In the genomic region with DNA sequence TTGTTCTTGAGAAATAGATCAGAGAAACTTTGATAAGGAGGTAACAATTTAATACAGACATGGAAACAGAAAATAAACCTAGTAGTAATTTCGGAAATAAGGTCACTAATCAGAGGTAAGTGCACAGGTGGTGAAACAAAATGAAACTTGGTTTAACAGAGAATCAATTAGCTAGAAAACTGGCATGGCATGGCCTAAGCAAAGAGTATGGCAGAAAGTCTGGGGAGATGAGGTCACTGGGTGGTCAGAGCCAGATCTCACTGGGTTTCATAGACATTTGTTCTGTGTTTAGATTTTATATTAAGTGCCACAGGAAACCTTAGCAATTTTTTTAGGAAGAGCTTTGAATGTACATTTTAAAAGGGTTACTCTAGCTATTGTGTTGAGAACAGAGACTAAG, we compare ENCODE assay signal across 5 cellular contexts.
"Had no signal": no experiment of that assay in that cellular context is flagged by ENCODE, and none has a peak within 500 bp of the region (broad histone marks: within the 10 kb centered on the region; RNA-seq: fewer than 3 reads in every experiment).

No MANE protein-coding gene starts in this region.

- H3K27ac Mint-ChIP-seq: GM23338, H9 had no signal

- DNase-seq: H9, HCEC 1CT, IMR-90 had no signal

- H3K9me3 Mint-ChIP-seq: GM23338, H9 had no signal

- ATAC-seq: GM23338, K562 had no signal

- H3K4me3 Mint-ChIP-seq: GM23338, H9 had no signal

- H3K4me3 ChIP-seq: GM23338, K562 had no signal
